ENCODE assay signal across 27 cellular contexts in the genomic region with DNA sequence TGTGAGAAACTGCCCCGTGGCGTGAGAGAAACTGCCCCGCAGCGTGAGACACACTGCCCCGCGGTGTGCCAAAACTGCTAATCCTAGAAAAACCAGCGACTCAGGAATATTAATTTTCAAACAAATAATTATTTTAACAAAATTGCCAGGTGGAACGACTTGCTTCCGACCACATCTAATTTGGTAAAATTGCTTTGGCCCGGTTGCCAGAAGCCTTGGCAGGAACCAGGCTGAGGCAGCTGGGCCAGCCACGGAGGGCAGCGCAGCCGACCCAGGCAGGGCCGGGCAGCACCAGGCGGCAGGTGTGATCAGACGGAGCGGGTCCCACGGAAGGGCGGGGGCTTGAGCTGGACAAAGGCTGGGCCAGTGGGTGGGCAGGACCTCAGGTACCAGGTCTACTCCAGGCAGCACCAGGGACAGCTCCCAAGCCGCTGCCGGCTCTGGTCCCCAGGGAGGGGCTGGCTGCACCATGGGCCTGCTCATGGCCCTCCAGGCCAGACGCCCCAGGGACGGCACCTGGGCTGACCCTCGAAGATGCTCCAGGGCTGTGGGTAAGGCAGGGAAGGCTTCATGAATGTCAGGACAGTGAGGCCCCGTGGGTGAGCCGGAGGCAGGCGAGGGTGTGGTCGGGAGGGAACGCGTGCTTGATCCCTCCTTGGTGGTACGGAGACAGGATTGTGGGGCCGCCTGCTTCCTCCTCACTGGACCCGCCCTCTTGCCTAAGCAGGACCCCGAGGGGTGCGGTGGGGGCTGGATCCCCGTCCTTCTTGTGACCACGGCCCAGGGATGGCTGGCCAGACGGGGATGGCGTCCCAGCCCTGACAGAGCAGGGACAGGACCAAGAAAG. TPM values are rescaled to one million over a fixed set of nuclear protein-coding genes. Genes with fewer than 3 reads are reported as not detected.
A peak's percentile ranks its signal among the peaks of the same experiment; 100 is the strongest.
DNase-seq lines count a peak whose midpoint lies in the region; ATAC-seq and TF ChIP-seq lines count a peak whose summit lies in the region.
"Had no signal": no experiment of that assay in that cellular context is flagged by ENCODE, and none has a peak within 500 bp of the region (broad histone marks: within the 10 kb centered on the region; RNA-seq: fewer than 3 reads in every experiment).

No MANE protein-coding gene starts in this region.

- peaks cover 3% of the 10 kb centered on the region for H3K9me3 Mint-ChIP-seq in nephron progenitor cell
- H3K9me3 Mint-ChIP-seq: central memory CD8-positive, alpha-beta T cell had no signal

- CTCF ChIA-PET in HEK293T (lab: Yijun Ruan, JAX), result no interaction called here

- no peaks in the 10 kb centered on the region for H3K36me3 Mint-ChIP-seq in nephron progenitor cell (ENCODE audit: low read depth)
- H3K36me3 Mint-ChIP-seq: activated CD8-positive, alpha-beta memory T cell treated with anti-CD3 and anti-CD28 coated beads, Interleukin-2, amount 10 ng/mL, durations not matched to agents 7 days and 5 days had no signal

- no peak for ATAC-seq in HG02938 (IDR thresholded peaks at IDR 0.05; ENCODE audit: unreplicated experiment)
- ATAC-seq: activated CD4-positive, alpha-beta T cell treated with anti-CD3 and anti-CD28 coated beads for 36 hours; activated CD8-positive, alpha-beta memory T cell treated with anti-CD3 and anti-CD28 coated beads, Interleukin-2, amount 10 ng/mL, durations not matched to agents 7 days and 5 days; heart right ventricle had no signal

- no peak for TF ChIP-seq CTCF in nephron progenitor cell (IDR thresholded peaks at IDR 0.05)

- H3K4me3 Mint-ChIP-seq in nephron progenitor cell, result no peak overlapping the region
- H3K4me3 Mint-ChIP-seq: activated CD4-positive, alpha-beta T cell treated with anti-CD3 and anti-CD28 coated beads for 36 hours; activated CD8-positive, alpha-beta memory T cell treated with anti-CD3 and anti-CD28 coated beads, Interleukin-2, amount 10 ng/mL, durations not matched to agents 7 days and 5 days; central memory CD8-positive, alpha-beta T cell had no signal

- no peak overlapping the region for H3K27ac Mint-ChIP-seq in nephron progenitor cell
- H3K27ac Mint-ChIP-seq: activated CD4-positive, alpha-beta T cell treated with anti-CD3 and anti-CD28 coated beads for 36 hours; activated CD8-positive, alpha-beta memory T cell treated with anti-CD3 and anti-CD28 coated beads, Interleukin-2, amount 10 ng/mL, durations not matched to agents 7 days and 5 days had no signal

- in situ Hi-C loops in Caki2 (cut with HindIII; ENCODE audit: low pct_unique_long_range_greater_than_20kb, low sequenced_read_pairs), result no loop called here

- H3K27me3 Mint-ChIP-seq in nephron progenitor cell (ENCODE audit: low read depth, poor library complexity), result peaks cover 32% of the 10 kb centered on the region
- H3K27me3 Mint-ChIP-seq: activated CD4-positive, alpha-beta T cell treated with anti-CD3 and anti-CD28 coated beads for 36 hours; activated CD8-positive, alpha-beta memory T cell treated with anti-CD3 and anti-CD28 coated beads, Interleukin-2, amount 10 ng/mL, durations not matched to agents 7 days and 5 days had no signal

- no peaks in the 10 kb centered on the region for H3K4me1 Mint-ChIP-seq in nephron progenitor cell
- H3K4me1 Mint-ChIP-seq: activated CD4-positive, alpha-beta T cell treated with anti-CD3 and anti-CD28 coated beads for 36 hours; activated CD8-positive, alpha-beta memory T cell treated with anti-CD3 and anti-CD28 coated beads, Interleukin-2, amount 10 ng/mL, durations not matched to agents 7 days and 5 days; central memory CD8-positive, alpha-beta T cell had no signal

- DNase-seq in Caki2 (ENCODE audit: low read depth) (peak; percentile 27), HEK293T (ENCODE audit: extremely low spot score) (peak; percentile 55), cerebellar cortex (ENCODE audit: low spot score) (peak; percentile 58), nephron progenitor cell (peak; percentile 90), NCI-H345 (lab: John Stamatoyannopoulos, UW) (no peak), NCI-H187 (lab: John Stamatoyannopoulos, UW) (no peak), AG20443 (ENCODE audit: low spot score) (no peak)
- DNase-seq: activated CD4-positive, alpha-beta T cell treated with anti-CD3 and anti-CD28 coated beads for 36 hours; activated CD8-positive, alpha-beta memory T cell treated with anti-CD3 and anti-CD28 coated beads, Interleukin-2, amount 10 ng/mL, durations not matched to agents 7 days and 5 days; activated gamma-delta T cell treated with Interleukin-2 at 50 U/mL for 16 hours; AML-193; amniotic stem cell; COR-L47; effector memory CD4-positive, alpha-beta T cell; HCEC 1CT; heart right ventricle; NCI-H1048; NCI-H2029 treated with DMSO at 0.1 percent for 48 hours; stimulated activated naive CD4-positive, alpha-beta T cell; T-helper 9 cell had no signal

- POLR2A ChIA-PET in HEK293T (lab: Yijun Ruan, JAX), result no interaction called here

TF ChIP-seq in HEK293T, 16 proteins besides CTCF, POLR2A, EP300 and RAD21:
- TF ChIP-seq FOXA1 (IDR thresholded peaks at IDR 0.05) (no peak), SP1 (IDR thresholded peaks at IDR 0.05) (no peak), NFRKB (IDR thresholded peaks at IDR 0.05) (no peak), BHLHE40 (IDR thresholded peaks at IDR 0.05; ENCODE audit: borderline replicate concordance) (no peak), FOXM1 (IDR thresholded peaks at IDR 0.05; ENCODE audit: borderline replicate concordance) (no peak), CTBP1 (IDR thresholded peaks at IDR 0.05; ENCODE audit: borderline replicate concordance) (no peak), SUZ12 (IDR thresholded peaks at IDR 0.05) (no peak), ELF4 (IDR thresholded peaks at IDR 0.05) (no peak), TARDBP (IDR thresholded peaks at IDR 0.05) (no peak), FOXK2 (IDR thresholded peaks at IDR 0.05) (no peak), HDGF (IDR thresholded peaks at IDR 0.05; ENCODE audit: borderline replicate concordance) (no peak)
- TF ChIP-seq, protein P1, sequence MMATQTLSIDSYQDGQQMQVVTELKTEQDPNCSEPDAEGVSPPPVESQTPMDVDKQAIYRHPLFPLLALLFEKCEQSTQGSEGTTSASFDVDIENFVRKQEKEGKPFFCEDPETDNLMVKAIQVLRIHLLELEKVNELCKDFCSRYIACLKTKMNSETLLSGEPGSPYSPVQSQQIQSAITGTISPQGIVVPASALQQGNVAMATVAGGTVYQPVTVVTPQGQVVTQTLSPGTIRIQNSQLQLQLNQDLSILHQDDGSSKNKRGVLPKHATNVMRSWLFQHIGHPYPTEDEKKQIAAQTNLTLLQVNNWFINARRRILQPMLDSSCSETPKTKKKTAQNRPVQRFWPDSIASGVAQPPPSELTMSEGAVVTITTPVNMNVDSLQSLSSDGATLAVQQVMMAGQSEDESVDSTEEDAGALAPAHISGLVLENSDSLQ (IDR thresholded peaks at IDR 0.05), result no peak

RNA-seq across cellular contexts. Expression of a gene that starts 7.7 kb away (rescaled TPM):
- total RNA-seq in Caki2 (2014; rRNA removed; shearing (Covaris generic); ENCODE audit: low replicate concordance), result not detected in 2 replicates
- total RNA-seq: activated CD4-positive, alpha-beta T cell treated with anti-CD3 and anti-CD28 coated beads for 36 hours; activated CD8-positive, alpha-beta memory T cell treated with anti-CD3 and anti-CD28 coated beads, Interleukin-2, amount 10 ng/mL, durations not matched to agents 7 days and 5 days; fibroblast of lung; mononuclear cell; NCI-H460; SK-MEL-5; urinary bladder had no signal

Comparison
In these comparisons a context has a peak if more than half of its experiments do, and no peak if none do; other contexts are left out.
1. DNase-seq: peak in Caki2 (single experiment), HEK293T (single experiment), cerebellar cortex (single experiment) and nephron progenitor cell (single experiment); none in NCI-H345 (single experiment), NCI-H187 (0 of 2) and AG20443 (single experiment).